8 cellular contexts compared by ENCODE assay signal in the genomic region with DNA sequence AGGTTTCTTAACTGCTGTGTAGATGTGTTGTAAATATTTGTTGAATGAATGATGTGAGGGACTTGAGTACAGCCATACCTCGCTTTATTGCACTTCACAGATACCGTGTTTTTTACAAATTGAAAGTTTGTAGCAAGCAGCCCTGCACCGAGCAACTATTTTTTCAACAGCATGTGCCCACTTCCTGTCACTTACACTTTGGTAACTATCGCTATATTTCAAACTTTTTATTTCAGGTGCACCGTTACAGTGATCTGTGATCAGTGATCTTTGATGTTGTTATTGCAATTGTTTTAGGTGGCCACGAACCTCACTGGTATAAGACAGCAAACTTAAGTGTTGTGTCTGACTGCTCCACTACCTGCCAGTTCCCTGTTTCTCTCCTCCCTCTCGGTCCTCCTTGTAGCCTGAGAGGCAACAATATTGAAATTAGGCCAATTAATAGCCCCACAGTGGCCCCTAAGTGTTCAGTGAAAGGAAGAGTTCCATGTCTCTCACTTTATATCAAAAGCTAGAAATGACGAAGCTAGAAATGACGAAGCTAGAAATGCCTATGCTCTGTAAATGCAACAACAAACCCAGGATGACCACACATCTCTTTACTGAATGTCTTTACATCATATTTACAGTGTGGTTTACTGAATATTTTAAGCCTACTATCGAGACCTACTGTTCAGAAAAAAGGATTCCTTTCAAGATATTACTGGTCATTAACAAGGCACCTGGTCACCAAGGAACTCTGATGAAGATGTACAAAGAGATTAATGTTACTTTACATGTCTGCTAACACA. TPM values are rescaled to one million over a fixed set of nuclear protein-coding genes. Genes with fewer than 3 reads are reported as not detected.
A peak's percentile ranks its signal among the peaks of the same experiment; 100 is the strongest.
DNase-seq lines count a peak whose midpoint lies in the region; ATAC-seq and TF ChIP-seq lines count a peak whose summit lies in the region.

No MANE protein-coding gene starts in this region.

- H2BK15ac ChIP-seq in neuronal stem cell (ENCODE audit: low read length): no peak overlapping the region

- intact Hi-C loops in CD8-positive, alpha-beta T cell (cut with DNase I, micrococcal nuclease): loop anchor here (1.0 to 10.0 kb wide), 12 partner anchors 8 to 1893 kb away; partner anchors contain the start of genes EIF4ENIF1 (in 1 of the 2), LIMK2 (in 1 of the 2), MORC2 (in 1 of the 2) and NF2 (in 1 of the 2)

- no peak overlapping the region for H4K91ac ChIP-seq in neuronal stem cell (ENCODE audit: low read depth, low read length, poor library complexity)

- H3K4me2 ChIP-seq in neuronal stem cell (ENCODE audit: insufficient read depth, low read length, poor library complexity, severe bottlenecking): peak overlapping the region; percentile 82

- peak; percentile 37 for ATAC-seq in CD8-positive, alpha-beta T cell
- peak; percentile 39 for ATAC-seq in effector memory CD8-positive, alpha-beta T cell (replicated peaks)

- H3K4me1 Mint-ChIP-seq in CD8-positive, alpha-beta T cell (ENCODE audit: low read depth): peaks cover 49% of the 10 kb centered on the region
- H3K4me1 Mint-ChIP-seq in effector memory CD8-positive, alpha-beta T cell (ENCODE audit: low read depth in 2 of 2): peaks cover 18 to 33% of the 10 kb centered on the region in 2 donors

- H3K4ac ChIP-seq in neuronal stem cell (ENCODE audit: low read length): no peak overlapping the region

- TF ChIP-seq CTCF in CD8-positive, alpha-beta T cell (IDR thresholded peaks at IDR 0.05): no peak

- no peaks in the 10 kb centered on the region for H3K27me3 Mint-ChIP-seq in CD8-positive, alpha-beta T cell (ENCODE audit: low read depth)
- H3K27me3 Mint-ChIP-seq in effector memory CD8-positive, alpha-beta T cell: no peaks in the 10 kb centered on the region

- POLR2A ChIA-PET in CD8-positive, alpha-beta T cell (lab: Charles Lee): no interaction called here

- no peak overlapping the region for H3K18ac ChIP-seq in neuronal stem cell (ENCODE audit: low read length)

- H2AK5ac ChIP-seq in neuronal stem cell (ENCODE audit: low read depth, low read length): no peak overlapping the region

- peak overlapping the region; percentile 83 for H3K4me3 ChIP-seq in CD8-positive, alpha-beta T cell (ENCODE audit: low read depth, low read length)
- peak overlapping the region; percentile 76 for H3K4me3 ChIP-seq in NT2/D1 (ENCODE audit: insufficient read length, low read depth)
- H3K4me3 ChIP-seq in neuronal stem cell (ENCODE audit: low read length in 2 of 2): peak overlapping the region; percentile 87 to 94

- peaks cover 24% of the 10 kb centered on the region for H3K4me1 ChIP-seq in CD8-positive, alpha-beta T cell (ENCODE audit: insufficient read depth, low read length)
- no peaks in the 10 kb centered on the region for H3K4me1 ChIP-seq in NT2/D1 (ENCODE audit: insufficient read depth, insufficient read length)
- no peaks in the 10 kb centered on the region for H3K4me1 ChIP-seq in neuronal stem cell (ENCODE audit: control insufficient read depth in 2 of 2, insufficient read depth in 1 of 2, low read depth in 1 of 2, low read length in 2 of 2)

- no peak overlapping the region for H2BK120ac ChIP-seq in neuronal stem cell (ENCODE audit: low read depth, low read length)

- H2BK12ac ChIP-seq in neuronal stem cell (ENCODE audit: low read length): no peak overlapping the region

- no peak overlapping the region for H3K23ac ChIP-seq in neuronal stem cell (ENCODE audit: low read depth, low read length, poor library complexity)

- DNase-seq in CD8-positive, alpha-beta T cell: peak in 5 of 7 experiments; percentile 1 to 53 (median 25)
- DNase-seq in NT2/D1 (ENCODE audit: low read depth, low spot score) (no peak), neuronal stem cell (ENCODE audit: low spot score) (no peak), C1 segment of cervical spinal cord (lab: John Stamatoyannopoulos, UW) (no peak), epidermal melanocyte (ENCODE audit: insufficient read length, low spot score) (no peak), NCI-H1417 (lab: John Stamatoyannopoulos, UW) (no peak), NCI-H748 treated with DMSO at 0.1 percent for 48 hours (lab: John Stamatoyannopoulos, UW) (no peak)
- peak; percentile 36 to 42 (median 37) for DNase-seq in effector memory CD8-positive, alpha-beta T cell

- no peak overlapping the region for H3K14ac ChIP-seq in neuronal stem cell (ENCODE audit: low read length)

- no peaks in the 10 kb centered on the region for H3K27me3 ChIP-seq in CD8-positive, alpha-beta T cell (ENCODE audit: insufficient read depth, low read length)
- H3K27me3 ChIP-seq in NT2/D1 (ENCODE audit: insufficient read depth, insufficient read length) (peaks cover 13% of the 10 kb centered on the region), neuronal stem cell (ENCODE audit: control insufficient read depth in 3 of 3, insufficient read depth in 3 of 3, low read depth in 1 of 3, low read length in 3 of 3) (no peaks in the 10 kb centered on the region)

- no peaks in the 10 kb centered on the region for H3K9me3 ChIP-seq in CD8-positive, alpha-beta T cell (ENCODE audit: low read length)
- H3K9me3 ChIP-seq in NT2/D1 (ENCODE audit: insufficient read depth, low read length): peaks cover 7% of the 10 kb centered on the region
- peaks cover 3 to 10% of the 10 kb centered on the region in 2 donors for H3K9me3 ChIP-seq in neuronal stem cell (replicated peaks in 1 of 2; ENCODE audit: control insufficient read depth in 2 of 2, insufficient read depth in 1 of 2, low read depth in 1 of 2, low read length in 2 of 2)

- H3K9me3 Mint-ChIP-seq in CD8-positive, alpha-beta T cell: peaks cover 6% of the 10 kb centered on the region
- no peaks in the 10 kb centered on the region for H3K9me3 Mint-ChIP-seq in effector memory CD8-positive, alpha-beta T cell

- peaks cover 41% of the 10 kb centered on the region for H3K36me3 Mint-ChIP-seq in CD8-positive, alpha-beta T cell
- peaks cover 35% of the 10 kb centered on the region for H3K36me3 Mint-ChIP-seq in effector memory CD8-positive, alpha-beta T cell (ENCODE audit: insufficient read depth)

- peaks cover 7% of the 10 kb centered on the region for H3K36me3 ChIP-seq in CD8-positive, alpha-beta T cell (ENCODE audit: insufficient read depth, low read length)
- no peaks in the 10 kb centered on the region for H3K36me3 ChIP-seq in NT2/D1 (ENCODE audit: insufficient read depth, insufficient read length, low read length)
- H3K36me3 ChIP-seq in neuronal stem cell (replicated peaks in 1 of 2; ENCODE audit: control insufficient read depth in 2 of 2, insufficient read depth in 2 of 2, low read length in 2 of 2): peaks cover 0 to 25% of the 10 kb centered on the region in 2 donors

- H3K79me1 ChIP-seq in neuronal stem cell (ENCODE audit: low read depth, low read length): peaks cover 1% of the 10 kb centered on the region

- peak overlapping the region; percentile 95 for H3K4me3 Mint-ChIP-seq in CD8-positive, alpha-beta T cell
- peak overlapping the region; percentile 93 to 98 for H3K4me3 Mint-ChIP-seq in effector memory CD8-positive, alpha-beta T cell

- WGBS in neuronal stem cell (ENCODE audit: extremely low coverage in 2 of 2, insufficient read length in 2 of 2, insufficient replicate concordance in 1 of 2), 2 donors: no CpG with 5 or more reads among the region's 10 CpGs

- H2BK5ac ChIP-seq in neuronal stem cell (ENCODE audit: low read length): no peak overlapping the region

- H4K8ac ChIP-seq in neuronal stem cell (ENCODE audit: low read depth, low read length): no peak overlapping the region

- H3K9ac ChIP-seq in NT2/D1 (ENCODE audit: insufficient read length, low read depth) (peak overlapping the region; percentile 83), neuronal stem cell (ENCODE audit: low read depth, low read length, poor library complexity) (no peak overlapping the region)

- CTCF ChIA-PET in CD8-positive, alpha-beta T cell (lab: Charles Lee): no interaction called here

- H3K27ac ChIP-seq in CD8-positive, alpha-beta T cell (ENCODE audit: low read depth, low read length): peak overlapping the region; percentile 90
- no peak overlapping the region for H3K27ac ChIP-seq in neuronal stem cell (replicated peaks; ENCODE audit: low read length)

- peak overlapping the region; percentile 98 for H2AFZ ChIP-seq in neuronal stem cell (ENCODE audit: low read length)

- H3K27ac Mint-ChIP-seq in CD8-positive, alpha-beta T cell: peak overlapping the region; percentile 99
- peak overlapping the region; percentile 94 to 95 for H3K27ac Mint-ChIP-seq in effector memory CD8-positive, alpha-beta T cell

RNA-seq across cellular contexts. Expression of gene SFI1, which starts 1.0 kb away (rescaled TPM):
- total RNA-seq in CD8-positive, alpha-beta T cell: 100 to 1,000 TPM; 217 to 235 TPM
- polyA plus RNA-seq in neuronal stem cell (2013, experiment 1 of 2): 17.9 TPM
- 18.3 TPM for polyA plus RNA-seq in neuronal stem cell (2013, experiment 2 of 2)

RNA-seq across cellular contexts. Expression of gene EIF4ENIF1, which starts 7.7 kb away (rescaled TPM):
- 10 to 100 TPM; 12.1 to 14.5 TPM for total RNA-seq in CD8-positive, alpha-beta T cell
- polyA plus RNA-seq in neuronal stem cell (2013, experiment 1 of 2): 24.3 TPM
- polyA plus RNA-seq in neuronal stem cell (2013, experiment 2 of 2): 24.6 TPM

Comparison
In these comparisons a context has a peak if more than half of its experiments do, and no peak if none do; other contexts are left out.
1. DNase-seq: peak in CD8-positive, alpha-beta T cell (5 of 7) and effector memory CD8-positive, alpha-beta T cell (3 of 3); none in NT2/D1 (single experiment), neuronal stem cell (single experiment), C1 segment of cervical spinal cord (0 of 14), epidermal melanocyte (single experiment), NCI-H1417 (0 of 3) and NCI-H748 treated with DMSO at 0.1 percent for 48 hours (single experiment).
2. Peak in every context shown above with its lines, with median percentiles within 50 percentile points of each other: H3K4me3 ChIP-seq.